In genomic region chr2:104933518-104933917, GRCh38 we compare ENCODE assay signal across 7 cellular contexts.
"Had no signal": no experiment of that assay in that cellular context is flagged by ENCODE, and none has a peak within 500 bp of the region (broad histone marks: within the 10 kb centered on the region; RNA-seq: fewer than 3 reads in every experiment).

No MANE protein-coding gene starts in this region.

- FAIRE-seq: G401.6, GM12891, GM12892, GM18507, GM19239 had no signal

- DNase-seq: GDM1, GF-D8 had no signal
